15 cellular contexts compared by ENCODE assay signal in genomic region chr9:112757940-112758339, GRCh38.
"Had no signal": no experiment of that assay in that cellular context is flagged by ENCODE, and none has a peak within 500 bp of the region (broad histone marks: within the 10 kb centered on the region; RNA-seq: fewer than 3 reads in every experiment).

No MANE protein-coding gene starts in this region.

- ATAC-seq: activated CD4-positive, CD25-positive, alpha-beta regulatory T cell treated with anti-CD3 and anti-CD28 coated beads, Interleukin-2, amount 50 U/mL, for 24 hours; activated CD8-positive, alpha-beta T cell treated with anti-CD3 and anti-CD28 coated beads, Interleukin-2, amount 10 ng/mL, durations not matched to agents 7 days and 5 days; effector memory CD8-positive, alpha-beta T cell; lower lobe of right lung; naive thymus-derived CD8-positive, alpha-beta T cell; pancreas; sciatic nerve; stimulated activated memory B cell treated with anti-CD40 and anti-IgM and Interleukin-4, amounts not matched to agents 10 μg/mL and 1 μg/mL and 100 μg/mL, for 72 hours had no signal

- H3K27ac ChIP-seq: lower lobe of right lung, pancreas, spleen had no signal

- DNase-seq: activated CD4-positive, alpha-beta T cell treated with anti-CD3 and anti-CD28 coated beads, Interleukin-2, amount 10 ng/mL, durations not matched to agents 7 days and 5 days; activated CD8-positive, alpha-beta T cell treated with anti-CD3 and anti-CD28 coated beads, Interleukin-2, amount 10 ng/mL, durations not matched to agents 7 days and 5 days; activated effector memory CD4-positive, alpha-beta T cell treated with Interleukin-2 at 50 U/mL for 16 hours; activated naive CD4-positive, alpha-beta T cell treated with anti-CD3 and anti-CD28 coated beads, Interleukin-2, amount 50 U/mL, for 16 hours; activated T-cell treated with anti-CD3 and anti-CD28 coated beads, Interleukin-2, amount 50 U/mL, for 48 hours; effector memory CD8-positive, alpha-beta T cell; left colon; lower lobe of right lung; naive thymus-derived CD8-positive, alpha-beta T cell; pancreas; spleen; stimulated activated CD4-positive, alpha-beta T cell treated with anti-CD3 and anti-CD28 coated beads, Interleukin-4, amount 100 ng/mL, for 4 hours had no signal

- H3K4me3 ChIP-seq: lower lobe of right lung, pancreas, spleen had no signal

- H3K27me3 Mint-ChIP-seq: activated CD4-positive, alpha-beta T cell treated with anti-CD3 and anti-CD28 coated beads, Interleukin-2, amount 10 ng/mL, durations not matched to agents 7 days and 5 days; effector memory CD8-positive, alpha-beta T cell; naive thymus-derived CD8-positive, alpha-beta T cell; stimulated activated memory B cell treated with anti-CD40 and anti-IgM and Interleukin-4, amounts not matched to agents 10 μg/mL and 1 μg/mL and 100 μg/mL, for 72 hours had no signal

- H3K36me3 Mint-ChIP-seq: naive thymus-derived CD8-positive, alpha-beta T cell; stimulated activated memory B cell treated with anti-CD40 and anti-IgM and Interleukin-4, amounts not matched to agents 10 μg/mL and 1 μg/mL and 100 μg/mL, for 72 hours had no signal

- H3K9me3 ChIP-seq: lower lobe of right lung, pancreas, spleen had no signal

- H3K27me3 ChIP-seq: pancreas, spleen had no signal

- H3K36me3 ChIP-seq: pancreas, spleen had no signal

- H3K4me3 Mint-ChIP-seq: activated CD4-positive, alpha-beta T cell treated with anti-CD3 and anti-CD28 coated beads, Interleukin-2, amount 10 ng/mL, durations not matched to agents 7 days and 5 days; activated CD8-positive, alpha-beta T cell treated with anti-CD3 and anti-CD28 coated beads, Interleukin-2, amount 10 ng/mL, durations not matched to agents 7 days and 5 days; effector memory CD8-positive, alpha-beta T cell; stimulated activated memory B cell treated with anti-CD40 and anti-IgM and Interleukin-4, amounts not matched to agents 10 μg/mL and 1 μg/mL and 100 μg/mL, for 72 hours had no signal

- H3K27ac Mint-ChIP-seq: activated CD4-positive, alpha-beta T cell treated with anti-CD3 and anti-CD28 coated beads, Interleukin-2, amount 10 ng/mL, durations not matched to agents 7 days and 5 days; activated CD8-positive, alpha-beta T cell treated with anti-CD3 and anti-CD28 coated beads, Interleukin-2, amount 10 ng/mL, durations not matched to agents 7 days and 5 days; stimulated activated memory B cell treated with anti-CD40 and anti-IgM and Interleukin-4, amounts not matched to agents 10 μg/mL and 1 μg/mL and 100 μg/mL, for 72 hours had no signal

- H3K4me1 ChIP-seq: pancreas had no signal
